9 cellular contexts compared by ENCODE assay signal in the genomic region with DNA sequence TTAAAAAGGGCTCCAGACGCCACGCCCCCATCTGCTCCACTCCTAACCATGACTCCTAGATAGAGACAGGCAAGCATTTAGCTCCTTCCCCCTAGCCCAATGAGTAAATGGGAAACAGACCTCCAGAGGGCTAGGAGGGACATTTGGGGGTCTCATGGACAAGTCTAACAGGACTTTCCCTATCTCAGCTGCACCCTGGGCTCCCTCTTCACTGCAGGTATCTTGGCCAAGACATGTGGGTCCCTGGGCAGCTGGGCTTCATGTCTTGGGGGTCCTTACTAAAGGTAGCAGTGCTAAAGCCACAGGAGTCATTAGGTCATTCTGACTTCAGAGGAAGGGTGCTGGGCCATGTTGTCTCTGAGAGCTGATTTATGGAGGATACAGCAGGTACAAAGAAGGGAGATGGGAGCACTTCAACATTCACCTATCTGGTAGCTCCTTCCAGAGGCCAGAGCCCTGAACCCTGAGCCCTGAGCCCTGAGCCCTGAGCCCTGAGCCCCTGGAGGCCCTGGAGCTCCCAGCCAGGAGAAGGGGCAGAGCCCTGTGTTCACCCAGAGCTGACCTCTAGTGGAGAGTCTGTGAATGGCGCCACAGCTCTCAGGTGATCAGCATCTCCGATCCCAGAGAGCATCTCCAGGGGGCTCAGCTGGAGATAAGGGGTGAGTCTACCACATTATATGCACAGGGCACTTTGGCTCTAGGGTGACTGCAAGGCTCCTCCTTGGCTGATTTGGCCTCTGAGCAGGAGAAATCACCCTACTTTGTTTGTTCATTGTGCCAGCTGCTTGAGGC. TPM values are rescaled to one million over a fixed set of nuclear protein-coding genes. Genes with fewer than 3 reads are reported as not detected.
DNase-seq lines count a peak whose midpoint lies in the region; ATAC-seq and TF ChIP-seq lines count a peak whose summit lies in the region.
"Had no signal": no experiment of that assay in that cellular context is flagged by ENCODE, and none has a peak within 500 bp of the region (broad histone marks: within the 10 kb centered on the region; RNA-seq: fewer than 3 reads in every experiment).

No MANE protein-coding gene starts in this region.

- WGBS in sigmoid colon, 2 donors: 48 to 50% methylated on average over 4 of the region's 4 CpGs

- ATAC-seq in HG03469 (IDR thresholded peaks at IDR 0.05; ENCODE audit: unreplicated experiment) (peak; percentile 56), GM21381 (IDR thresholded peaks at IDR 0.05; ENCODE audit: unreplicated experiment) (no peak)

- no peak for TF ChIP-seq POLR2A in sigmoid colon (IDR thresholded peaks at IDR 0.05)

- TF ChIP-seq EP300 in sigmoid colon (IDR thresholded peaks at IDR 0.05): no peak

- intact Hi-C loops in sigmoid colon (cut with DNase I): loop anchor here (2.0 to 5.0 kb wide), 2 partner anchors 104 to 153 kb away; a partner anchor contains a TSS

- TF ChIP-seq CTCF in fibroblast of pulmonary artery (IDR thresholded peaks at IDR 0.05; ENCODE audit: low read length, missing control alignments) (peak; percentile 82), sigmoid colon (IDR thresholded peaks at IDR 0.05) (peak; percentile 12 to 66 (median 56))

- no peak overlapping the region for H3K27ac ChIP-seq in sigmoid colon

- H3K36me3 ChIP-seq in sigmoid colon: no peaks in the 10 kb centered on the region

- no peaks in the 10 kb centered on the region for H3K4me1 ChIP-seq in sigmoid colon

- no peaks in the 10 kb centered on the region for H3K27me3 ChIP-seq in sigmoid colon

- H3K4me3 ChIP-seq in fibroblast of pulmonary artery (replicated peaks; ENCODE audit: low read depth, low read length) (no peak overlapping the region), sigmoid colon (no peak overlapping the region)

- no peaks in the 10 kb centered on the region for H3K9me3 ChIP-seq in sigmoid colon

- DNase-seq in EH (ENCODE audit: low read depth): peak; percentile 60
- peak; percentile 43 for DNase-seq in GM19240 (ENCODE audit: insufficient read length, low spot score)
- DNase-seq in SW480 (ENCODE audit: low spot score): peak; percentile 14
- peak; percentile 46 for DNase-seq in fibroblast of pulmonary artery (ENCODE audit: low read depth)
- no peak for DNase-seq in sigmoid colon
- no peak for DNase-seq in DMS79 treated with DMSO at 0.1 percent for 48 hours (lab: John Stamatoyannopoulos, UW)
- DNase-seq: activated B cell treated with CpG ODN at 0.5 μM for 24 hours had no signal

RNA-seq across cellular contexts. Expression of a gene that starts 40.1 kb away (rescaled TPM):
- total RNA-seq in sigmoid colon: 10 to 100 TPM in 2 of 4 donors, 1 to 10 TPM in 2; 2.5 to 17.3 (median 10.0) TPM
- polyA plus RNA-seq in sigmoid colon: under 1 TPM in 1 of 3 donors, not detected in 2; 0.29 TPM

Comparison
In these comparisons a context has a peak if more than half of its experiments do, and no peak if none do; other contexts are left out.
1. DNase-seq: peak in EH (single experiment), GM19240 (single experiment), SW480 (single experiment) and fibroblast of pulmonary artery (single experiment); none in sigmoid colon (single experiment) and DMS79 treated with DMSO at 0.1 percent for 48 hours (single experiment).